6 cellular contexts compared by ENCODE assay signal in genomic region chr4:158974438-158974837, GRCh38.
DNase-seq lines count a peak whose midpoint lies in the region; ATAC-seq, FAIRE-seq and TF ChIP-seq lines count a peak whose summit lies in the region.
"Not testable (repeated sequence)": the region's sequence is repeated elsewhere in the genome, so short reads cannot be mapped to it uniquely, and the experiment has no call there.

No MANE protein-coding gene starts in this region.

- intact Hi-C loops in PC-3 (cut with micrococcal nuclease); left colon (cut with DNase I, micrococcal nuclease): not testable (repeated sequence)

- H3K4me2 ChIP-seq in PC-3 (ENCODE audit: low read length), result not testable (repeated sequence)

- not testable (repeated sequence) for ATAC-seq in PC-3
- ATAC-seq in left colon, result peak; percentile 67

- CTCF ChIA-PET in PC-3 (lab: Charles Lee), result not testable (repeated sequence)

- not testable (repeated sequence) for H3K27ac ChIP-seq in PC-3 (ENCODE audit: low read length); epithelial cell of prostate

- not testable (repeated sequence) for H3K9me3 ChIP-seq in PC-3 (ENCODE audit: low read length)

- not testable (repeated sequence) for H3K4me1 ChIP-seq in PC-3 (ENCODE audit: insufficient read depth, low read length)

- not testable (repeated sequence) for H3K27me3 ChIP-seq in PC-3 (ENCODE audit: low read length); bronchial epithelial cell (ENCODE audit: control insufficient read depth, insufficient read depth, low read length)

- BruUV-seq in PC-3 (replicated peaks; lab: Mats Ljungman, UMichigan), result not testable (repeated sequence)

- H2AFZ ChIP-seq in PC-3 (ENCODE audit: low read length), result not testable (repeated sequence)

- H3F3A ChIP-seq in PC-3 (ENCODE audit: low read length, unreplicated experiment), result not testable (repeated sequence)

- not testable (repeated sequence) for H3K79me2 ChIP-seq in PC-3 (ENCODE audit: low read length)

- TF ChIP-seq CTCF in PC-3 (conservative IDR thresholded peaks at IDR 0.05; ENCODE audit: low read depth, low read length); bronchial epithelial cell (IDR thresholded peaks at IDR 0.05; ENCODE audit: insufficient read depth, low read length, severe bottlenecking): not testable (repeated sequence)

- POLR2A ChIA-PET in PC-3 (lab: Charles Lee; ENCODE audit: unreplicated experiment), result interaction anchor here (0.6 kb wide), 1 partner anchor 165 kb away, joined by 4 read pairs; no protein-coding TSS in a partner anchor

- not testable (repeated sequence) for H3K9ac ChIP-seq in PC-3 (ENCODE audit: low read length)

- not testable (repeated sequence) for H3K36me3 ChIP-seq in PC-3 (ENCODE audit: low read depth, low read length); bronchial epithelial cell (ENCODE audit: control insufficient read depth, insufficient read depth, low read length)

- H3K9me2 ChIP-seq in PC-3 (replicated peaks; ENCODE audit: low read length), result not testable (repeated sequence)

- FAIRE-seq in bronchial epithelial cell (lab: Jason Lieb, UNC), result not testable (repeated sequence)

- DNase-seq in DMS153 (lab: John Stamatoyannopoulos, UW) (peak; percentile 6), NCI-H69 (lab: John Stamatoyannopoulos, UW) (peak; percentile 15), PC-3 (peak; percentile 9), bronchial epithelial cell (ENCODE audit: low read depth) (peak; percentile 32), epithelial cell of prostate (ENCODE audit: low read depth, low spot score) (peak; percentile 6)
- not testable (repeated sequence) for DNase-seq in left colon

- H3K4me3 ChIP-seq in PC-3 (ENCODE audit: low read length); bronchial epithelial cell (ENCODE audit: low read depth, low read length): not testable (repeated sequence)

- H4K20me1 ChIP-seq in PC-3 (ENCODE audit: low read length), result not testable (repeated sequence)
